In the genomic region with DNA sequence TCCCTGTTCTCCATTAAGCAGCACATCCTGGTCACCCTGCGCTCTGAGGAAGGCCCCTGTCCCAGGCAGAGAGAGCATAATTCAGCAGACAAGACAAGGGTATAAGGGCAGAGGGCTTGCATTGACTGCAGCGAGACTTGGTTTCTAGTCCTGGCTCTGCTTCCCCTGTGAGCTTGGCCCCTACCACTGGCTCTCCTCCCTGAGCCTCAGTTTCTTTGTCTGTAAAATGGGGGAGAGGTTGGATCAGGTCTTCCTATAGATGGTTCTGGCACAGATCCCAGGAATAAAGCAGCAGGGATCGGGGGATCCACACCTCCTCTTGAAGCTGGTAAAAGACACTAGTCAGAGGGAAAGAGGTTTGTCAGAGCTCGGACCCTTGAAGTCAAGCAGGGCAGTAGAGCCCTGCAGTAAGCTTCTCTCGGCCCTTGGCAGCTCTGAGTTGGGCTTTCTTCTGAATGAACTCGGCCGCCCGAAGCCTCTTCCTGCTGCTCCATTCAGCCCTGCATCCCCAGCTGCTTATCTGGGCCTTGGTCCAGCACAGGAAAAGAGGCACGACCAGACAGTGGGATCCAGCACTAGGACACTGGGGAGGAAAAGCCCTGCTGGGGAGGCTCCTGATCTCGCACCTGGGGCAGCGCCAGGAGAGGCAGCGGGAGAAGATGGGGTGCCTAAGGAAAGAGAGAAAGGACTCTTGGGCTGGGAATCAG, we compare ENCODE assay signal across 9 cellular contexts. TPM values are rescaled to one million over a fixed set of nuclear protein-coding genes. Genes with fewer than 3 reads are reported as not detected.
A peak's percentile ranks its signal among the peaks of the same experiment; 100 is the strongest.
DNase-seq lines count a peak whose midpoint lies in the region; ATAC-seq and TF ChIP-seq lines count a peak whose summit lies in the region.
"Had no signal": no experiment of that assay in that cellular context is flagged by ENCODE, and none has a peak within 500 bp of the region (broad histone marks: within the 10 kb centered on the region; RNA-seq: fewer than 3 reads in every experiment).

No MANE protein-coding gene starts in this region.

- peak overlapping the region; percentile 98 for H3K4me2 ChIP-seq in IMR-90 (ENCODE audit: low read depth, low read length)

- peak overlapping the region; percentile 100 for H3K14ac ChIP-seq in IMR-90 (replicated peaks; ENCODE audit: low read depth, low read length)

- 11% methylated on average over 8 of the region's 12 CpGs; no CpG with 5 or more reads in 1 of the 2 experiments for WGBS in IMR-90 (ENCODE audit: extremely low coverage in 2 of 2, insufficient read length in 1 of 2), 2 experiments

- peak overlapping the region; percentile 86 for H3K4me3 ChIP-seq in IMR-90 (ENCODE audit: insufficient read depth, low read depth, low read length)
- peak overlapping the region; percentile 92 for H3K4me3 ChIP-seq in brain microvascular endothelial cell (ENCODE audit: low read depth, low read length)
- H3K4me3 ChIP-seq in left lung: peak overlapping the region; percentile 59 to 64

- TF ChIP-seq RAD21 in IMR-90 (IDR thresholded peaks at IDR 0.05; ENCODE audit: low read length): no peak

- H3K4me1 ChIP-seq in IMR-90 (ENCODE audit: control insufficient read depth, insufficient read depth, low read length) (peaks cover 18% of the 10 kb centered on the region), left lung (peaks cover 24 to 42% of the 10 kb centered on the region in 2 donors)

- H2AK5ac ChIP-seq in IMR-90 (ENCODE audit: low read depth, low read length): peak overlapping the region; percentile 99

- H3K9me1 ChIP-seq in IMR-90 (ENCODE audit: insufficient read depth, low read length): peaks cover 18% of the 10 kb centered on the region

- peak overlapping the region; percentile 99 for H3K56ac ChIP-seq in IMR-90 (ENCODE audit: extremely low read depth, insufficient read depth, low read length)

- in situ Hi-C loops in IMR-90 (cut with MboI; ENCODE audit: low sequenced_read_pairs) (loop anchor here (5.0 kb wide), 1 partner anchor 37 kb away; no protein-coding TSS in a partner anchor), brain microvascular endothelial cell (cut with HindIII; ENCODE audit: low pct_ligation_motif_present, low sequenced_read_pairs) (no loop called here)

- peak overlapping the region; percentile 99 for H3K23ac ChIP-seq in IMR-90 (ENCODE audit: low read depth, low read length)

- H2BK120ac ChIP-seq in IMR-90 (ENCODE audit: low read depth, low read length): peak overlapping the region; percentile 90

- H4K91ac ChIP-seq in IMR-90 (ENCODE audit: insufficient read depth, low read depth, low read length): peak overlapping the region; percentile 93

- H4K5ac ChIP-seq in IMR-90 (ENCODE audit: low read depth, low read length): peak overlapping the region; percentile 96

- intact Hi-C loops in IMR-90 (cut with micrococcal nuclease): loop anchor here (1.0 to 2.0 kb wide), 3 partner anchors 18 to 40 kb away; no protein-coding TSS in a partner anchor
- intact Hi-C loops in left lung (cut with DNase I): no loop called here

- peaks cover 53% of the 10 kb centered on the region for H4K20me1 ChIP-seq in IMR-90 (ENCODE audit: insufficient read depth, low read length)

- peak overlapping the region; percentile 86 for H2AFZ ChIP-seq in IMR-90 (replicated peaks; ENCODE audit: low read length, poor library complexity)

- TF ChIP-seq CTCF in IMR-90 (conservative IDR thresholded peaks at IDR 0.05; ENCODE audit: low read depth, low read length) (no peak), brain microvascular endothelial cell (IDR thresholded peaks at IDR 0.05; ENCODE audit: low read depth, low read length, missing control alignments) (no peak), left lung (IDR thresholded peaks at IDR 0.05) (no peak)

- H3K4ac ChIP-seq in IMR-90 (ENCODE audit: low read depth, low read length): peak overlapping the region; percentile 98

- peak overlapping the region; percentile 98 for H2BK5ac ChIP-seq in IMR-90 (ENCODE audit: low read depth, low read length, poor library complexity, severe bottlenecking)

- dilution Hi-C loops in IMR-90 (cut with HindIII; ENCODE audit: low sequenced_read_pairs, unreplicated experiment): no loop called here

- DNase-seq in IMR-90 (peak; percentile 80), brain microvascular endothelial cell (peak; percentile 55), left lung (no peak), stromal cell of bone marrow (ENCODE audit: low read depth) (peak; percentile 55), NCI-H510A (lab: John Stamatoyannopoulos, UW) (no peak), DMS79 treated with DMSO at 0.1 percent for 48 hours (lab: John Stamatoyannopoulos, UW) (no peak), AML-193 (lab: John Stamatoyannopoulos, UW) (no peak)
- DNase-seq: activated CD8-positive, alpha-beta memory T cell treated with anti-CD3 and anti-CD28 coated beads, Interleukin-2, amount 50 U/mL, for 48 hours had no signal

- H2BK20ac ChIP-seq in IMR-90 (ENCODE audit: low read depth, low read length): peak overlapping the region; percentile 85

- H3K18ac ChIP-seq in IMR-90 (ENCODE audit: low read depth, low read length): peak overlapping the region; percentile 98

- peaks cover 0 to 52% of the 10 kb centered on the region in 2 experiments; a peak in 2 of 4 replicates for H3K79me1 ChIP-seq in IMR-90 (ENCODE audit: low read depth in 1 of 2, low read length in 2 of 2)

- no peaks in the 10 kb centered on the region for H3K9me3 ChIP-seq in IMR-90 (ENCODE audit: control insufficient read depth, insufficient read depth, low read length)
- no peaks in the 10 kb centered on the region for H3K9me3 ChIP-seq in left lung

- no TSS peak for BruUV-seq in IMR-90 (replicated peaks; lab: Mats Ljungman, UMichigan)

- H3K27me3 ChIP-seq in IMR-90 (ENCODE audit: control insufficient read depth, insufficient read depth, low read length) (no peaks in the 10 kb centered on the region), brain microvascular endothelial cell (replicated peaks) (no peaks in the 10 kb centered on the region), left lung (peaks cover 0 to 71% of the 10 kb centered on the region in 2 donors)

- peak overlapping the region; percentile 62 to 92 for H4K8ac ChIP-seq in IMR-90 (ENCODE audit: low read depth in 2 of 2, low read length in 2 of 2)

- POLR2A ChIA-PET in IMR-90 (lab: Charles Lee; ENCODE audit: unreplicated experiment): interaction anchor here (0.8 to 2.4 kb wide), 3 partner anchors 11 to 29 kb away, joined by 4 to 14 read pairs (median 6); no protein-coding TSS in a partner anchor

- H3K36me3 ChIP-seq in IMR-90 (ENCODE audit: control insufficient read depth, insufficient read depth, low read length) (peaks cover 12% of the 10 kb centered on the region), brain microvascular endothelial cell (replicated peaks) (peaks cover 12% of the 10 kb centered on the region), left lung (no peaks in the 10 kb centered on the region)

- peak overlapping the region; percentile 100 for H3K9ac ChIP-seq in IMR-90 (ENCODE audit: low read depth, low read length)

- H2AK9ac ChIP-seq in IMR-90 (replicated peaks; ENCODE audit: low read depth, low read length, poor library complexity): peak overlapping the region; percentile 96

- peak overlapping the region; percentile 98 for H3K27ac ChIP-seq in IMR-90 (ENCODE audit: insufficient read depth, low read length)
- peak overlapping the region; percentile 66 for H3K27ac ChIP-seq in brain microvascular endothelial cell
- H3K27ac ChIP-seq in left lung: peak overlapping the region in 1 of 2 donors; percentile 10

- peak overlapping the region; percentile 63; the same call in 2 of the 3 replicates for H2BK15ac ChIP-seq in IMR-90 (ENCODE audit: low read depth, low read length)

- ATAC-seq in IMR-90 (ENCODE audit: low read depth) (peak; percentile 6; the same call in 1 of the 2 replicates), left lung (no peak), HG02763 (IDR thresholded peaks at IDR 0.05; ENCODE audit: unreplicated experiment) (no peak)

- CTCF ChIA-PET in IMR-90 (lab: Yijun Ruan, JAX): interaction anchor here (1.1 to 4.4 kb wide), 4 partner anchors 10 to 36 kb away, joined by 3 to 31 read pairs (median 8); no protein-coding TSS in a partner anchor

- no peak for TF ChIP-seq POLR2A in IMR-90 (IDR thresholded peaks at IDR 0.05; ENCODE audit: low read depth, low read length)

TF ChIP-seq in IMR-90, 13 proteins besides CTCF, POLR2A, EP300 and RAD21:
- TF ChIP-seq, protein P1, sequence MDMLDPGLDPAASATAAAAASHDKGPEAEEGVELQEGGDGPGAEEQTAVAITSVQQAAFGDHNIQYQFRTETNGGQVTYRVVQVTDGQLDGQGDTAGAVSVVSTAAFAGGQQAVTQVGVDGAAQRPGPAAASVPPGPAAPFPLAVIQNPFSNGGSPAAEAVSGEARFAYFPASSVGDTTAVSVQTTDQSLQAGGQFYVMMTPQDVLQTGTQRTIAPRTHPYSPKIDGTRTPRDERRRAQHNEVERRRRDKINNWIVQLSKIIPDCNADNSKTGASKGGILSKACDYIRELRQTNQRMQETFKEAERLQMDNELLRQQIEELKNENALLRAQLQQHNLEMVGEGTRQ (IDR thresholded peaks at IDR 0.05; ENCODE audit: low read depth, low read length): no peak
- TF ChIP-seq SMC3 (IDR thresholded peaks at IDR 0.05; ENCODE audit: low read depth, low read length): 0 out of 2 replicates have a peak, but pooled peaks have one; percentile 1

RNA-seq across cellular contexts. Expression of a gene that starts 2.1 kb away (rescaled TPM):
- total RNA-seq in IMR-90 (2012; rRNA removed): 8.1 and 10.0 TPM in 2 replicates
- 76.9 and 82.3 TPM in 2 replicates for polyA plus RNA-seq in IMR-90 (2012; rRNA removed)
- 85.0 and 112 TPM in 2 replicates for polyA plus RNA-seq in IMR-90 (2012; cell fraction: cytosol; rRNA removed)
- 50.1 and 52.2 TPM in 2 replicates for polyA plus RNA-seq in IMR-90 (2012; cell fraction: nucleus; rRNA removed; ENCODE audit: low replicate concordance)
- 10 to 100 TPM; 40.5 to 59.3 TPM for total RNA-seq in left lung

Comparison
In these comparisons a context has a peak if more than half of its experiments do, and no peak if none do; other contexts are left out.
1. DNase-seq: peak in IMR-90 (single experiment), brain microvascular endothelial cell (single experiment) and stromal cell of bone marrow (single experiment); none in left lung (0 of 2), NCI-H510A (single experiment), DMS79 treated with DMSO at 0.1 percent for 48 hours (single experiment) and AML-193 (0 of 2).
2. Peak in every context shown above with its lines, with median percentiles within 50 percentile points of each other: H3K4me3 ChIP-seq.